In genomic region chr14:22955702-22956575, GRCh38 we compare ENCODE assay signal across 1 cellular context.
TF ChIP-seq lines count a peak whose summit lies in the region.

No MANE protein-coding gene starts in this region.

TF ChIP-seq in WTC11, 78 proteins besides CTCF, POLR2A, EP300 and RAD21 (continued from another document):
- TF ChIP-seq E2F4 (CRISPR knock-in tag; IDR thresholded peaks at IDR 0.05; ENCODE audit: borderline replicate concordance, low read depth) (no peak), NFE2L1 (CRISPR knock-in tag; IDR thresholded peaks at IDR 0.05) (no peak), ATF6 (CRISPR knock-in tag; IDR thresholded peaks at IDR 0.05) (no peak), RELA (CRISPR knock-in tag; IDR thresholded peaks at IDR 0.05; ENCODE audit: borderline replicate concordance) (no peak), CBFB (CRISPR knock-in tag; IDR thresholded peaks at IDR 0.05; ENCODE audit: low read depth) (no peak), ATF1 (CRISPR knock-in tag; IDR thresholded peaks at IDR 0.05) (no peak), KAT7 (CRISPR knock-in tag; IDR thresholded peaks at IDR 0.05; ENCODE audit: borderline replicate concordance) (no peak)
